ENCODE assay signal across 8 cellular contexts in the genomic region with DNA sequence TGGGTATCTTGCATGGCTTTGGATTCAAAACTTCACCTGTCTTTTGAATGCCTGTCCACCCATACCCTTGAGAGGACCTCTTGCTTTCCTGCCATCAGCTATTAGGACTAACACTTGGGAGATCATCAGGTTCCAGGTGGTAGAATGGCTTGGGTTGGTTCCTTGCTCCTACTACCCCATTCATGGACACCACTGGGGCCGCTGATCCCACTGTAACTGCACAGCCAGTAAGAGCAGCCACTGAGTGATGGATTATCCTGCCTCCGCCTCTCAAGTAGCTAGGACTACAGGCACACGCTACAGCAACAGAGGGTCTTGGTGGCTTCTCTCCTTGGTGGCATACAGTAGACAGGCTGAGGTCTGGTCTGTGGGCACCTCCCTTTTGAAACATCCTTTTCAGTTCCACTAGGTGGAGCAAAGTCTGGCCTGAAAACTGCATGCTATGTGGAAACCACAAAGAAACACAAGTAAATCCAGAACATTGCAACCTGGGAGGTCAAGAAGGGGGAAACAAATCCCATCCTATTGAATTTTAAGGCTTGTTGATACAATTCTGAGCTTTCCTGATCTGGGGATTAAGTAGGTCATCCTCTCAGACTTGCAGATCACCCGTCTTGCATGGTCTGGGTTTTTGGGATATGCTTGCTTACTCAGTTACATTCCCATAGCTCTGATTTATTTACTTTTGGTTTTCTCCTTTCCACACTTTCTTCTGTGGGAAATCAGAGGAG. TPM values are rescaled to one million over a fixed set of nuclear protein-coding genes. Genes with fewer than 3 reads are reported as not detected.
DNase-seq lines count a peak whose midpoint lies in the region; ATAC-seq and FAIRE-seq lines count a peak whose summit lies in the region.

No MANE protein-coding gene starts in this region.

- DNase-seq in Right ventricle myocardium inferior (ENCODE audit: missing footprints) (no peak), cardiac septum (ENCODE audit: low spot score) (no peak), NOMO-1 treated with dmso at 0.1 percent for 144 hours (lab: John Stamatoyannopoulos, UW; ENCODE audit: unreplicated experiment) (peak; percentile 33), lung microvascular endothelial cell (ENCODE audit: low read depth in 2 of 2) (peak; percentile 81 to 86), urothelium cell line (ENCODE audit: low spot score) (peak; percentile 44), SHP77 treated with DMSO at 0.1 percent for 48 hours (lab: John Stamatoyannopoulos, UW) (no peak), LoVo (ENCODE audit: low spot score) (no peak)

- ATAC-seq in Right ventricle myocardium inferior = peak; percentile 70

- H3K27ac ChIP-seq in cingulate gyrus (ENCODE audit: low read depth, low read length) = peak overlapping the region; percentile 47

- intact Hi-C loops in Right ventricle myocardium inferior (cut with DNase I) = loop anchor here (5.0 kb wide), 1 partner anchor 59 kb away; no protein-coding TSS in a partner anchor
- intact Hi-C loops in cardiac septum (cut with DNase I) = no loop called here

- FAIRE-seq in urothelium cell line (lab: Jason Lieb, UNC) = no peak

RNA-seq across cellular contexts. Expression of gene WBP1L, which starts 9.4 kb away (rescaled TPM):
- total RNA-seq in Right ventricle myocardium inferior (25.9 TPM), cardiac septum (19.2 TPM), lung microvascular endothelial cell (31.8 and 38.9 TPM in 2 replicates)

RNA-seq across cellular contexts. Expression of gene SFXN2, which starts 38.7 kb away (rescaled TPM):
- total RNA-seq in Right ventricle myocardium inferior = 0.68 TPM
- total RNA-seq in cardiac septum = 2.8 TPM
- 2.8 and 5.0 TPM in 2 replicates for total RNA-seq in lung microvascular endothelial cell

RNA-seq across cellular contexts. Expression of gene ARL3, which starts 38.9 kb away (rescaled TPM):
- 15.4 TPM for total RNA-seq in Right ventricle myocardium inferior
- 13.1 TPM for total RNA-seq in cardiac septum
- total RNA-seq in lung microvascular endothelial cell = 2.8 and 3.9 TPM in 2 replicates

Comparison
In these comparisons a context has a peak if more than half of its experiments do, and no peak if none do; other contexts are left out.
1. DNase-seq: peak in NOMO-1 treated with dmso at 0.1 percent for 144 hours (single experiment), lung microvascular endothelial cell (2 of 2) and urothelium cell line (single experiment); none in Right ventricle myocardium inferior (single experiment), cardiac septum (single experiment), SHP77 treated with DMSO at 0.1 percent for 48 hours (single experiment) and LoVo (single experiment).